In the genomic region with DNA sequence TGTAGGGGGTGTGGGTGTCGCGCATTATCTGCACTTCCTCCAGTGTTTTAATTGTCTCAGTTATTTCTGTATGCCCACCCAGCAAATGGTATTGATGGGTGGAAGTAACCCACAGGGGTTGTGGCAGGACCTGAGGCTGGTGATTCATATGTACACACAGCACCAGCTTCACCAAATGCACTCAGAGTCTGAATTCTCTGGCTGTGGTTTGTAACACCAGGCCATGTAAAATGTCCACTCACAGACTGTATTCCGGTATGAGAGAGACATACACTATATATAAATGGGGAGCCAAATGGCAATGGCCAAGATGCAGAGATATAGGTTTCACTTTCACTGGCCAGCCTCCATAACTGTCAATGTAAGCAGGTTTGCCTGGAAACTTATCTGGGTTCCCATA, we compare ENCODE assay signal across 32 cellular contexts.
"Had no signal": no experiment of that assay in that cellular context is flagged by ENCODE, and none has a peak within 500 bp of the region (broad histone marks: within the 10 kb centered on the region; RNA-seq: fewer than 3 reads in every experiment).

No MANE protein-coding gene starts in this region.

- H3K4me1 ChIP-seq: neural progenitor cell, parathyroid adenoma, psoas muscle, right lobe of liver, sigmoid colon, spleen, suprapubic skin, testis, tibial artery, transverse colon, upper lobe of right lung, uterus had no signal

- H3K27me3 ChIP-seq: neural progenitor cell, ovary, right lobe of liver, sigmoid colon, spleen, suprapubic skin, testis, tibial artery, transverse colon, upper lobe of right lung, uterus had no signal

- H3K4me2 ChIP-seq: neural progenitor cell, smooth muscle cell had no signal

- ATAC-seq: natural killer cell; right cardiac atrium; right lobe of liver; stimulated activated memory B cell treated with anti-CD40 and anti-IgM and Interleukin-4, amounts not matched to agents 10 μg/mL and 1 μg/mL and 100 μg/mL, for 72 hours; stimulated activated naive CD8-positive, alpha-beta T cell treated with anti-CD3 and anti-CD28 coated beads, Interleukin-15, amount 100 ng/mL, for 72 hours; stimulated activated naive CD8-positive, alpha-beta T cell treated with anti-CD3 and anti-CD28 coated beads, Interleukin-15, Interleukin-2, amounts not matched to agents 100 U/mL and 50 U/mL, for 24 hours; upper lobe of right lung had no signal

- H3K36me3 ChIP-seq: neural progenitor cell, ovary, right lobe of liver, sigmoid colon, spleen, suprapubic skin, tibial artery, transverse colon, upper lobe of right lung, uterus had no signal

- H3K4me3 Mint-ChIP-seq: natural killer cell; nephron; neural progenitor cell; stimulated activated memory B cell treated with anti-CD40 and anti-IgM and Interleukin-4, amounts not matched to agents 10 μg/mL and 1 μg/mL and 100 μg/mL, for 72 hours; stimulated activated naive CD8-positive, alpha-beta T cell treated with anti-CD3 and anti-CD28 coated beads, Interleukin-15, amount 100 ng/mL, for 72 hours; type B pancreatic cell had no signal

- H3K9me3 ChIP-seq: ovary, psoas muscle, right lobe of liver, suprapubic skin, testis, transverse colon, upper lobe of right lung, uterus had no signal

- H3K4me3 ChIP-seq: neural progenitor cell, ovary, psoas muscle, right lobe of liver, sigmoid colon, skin epidermis, smooth muscle cell, spleen, suprapubic skin, testis, tibial artery, transverse colon, upper lobe of right lung, uterus had no signal

- DNase-seq: natural killer cell; occipital lobe; ovary; posterior cingulate gyrus; psoas muscle; right cardiac atrium; right lobe of liver; sigmoid colon; spleen; stimulated activated CD4-positive, alpha-beta T cell treated with anti-CD3 and anti-CD28 coated beads, Interleukin-12 subunit alpha, Interleukin-12 subunit beta, amount 100 ng/mL, for 4 hours; stimulated activated CD4-positive, alpha-beta T cell treated with anti-CD3 and anti-CD28 coated beads, Interleukin-1b, Interleukin-23, amount 100 ng/mL, for 48 hours; stimulated activated CD4-positive, alpha-beta T cell treated with anti-CD3 and anti-CD28 coated beads, Interleukin-4, amount 100 ng/mL, for 1 hour; stimulated activated CD4-positive, alpha-beta T cell treated with anti-CD3 and anti-CD28 coated beads, Interleukin-4, amount 100 ng/mL, for 4 hours; stimulated activated CD8-positive, alpha-beta memory T cell treated with anti-CD3 and anti-CD28 coated beads, Interleukin-4, amount 100 ng/mL, for 48 hours; stimulated activated naive CD4-positive, alpha-beta T cell; stimulated activated naive CD8-positive, alpha-beta T cell treated with anti-CD3 and anti-CD28 coated beads, Interleukin-15, amount 100 ng/mL, for 72 hours; stimulated activated naive CD8-positive, alpha-beta T cell treated with anti-CD3 and anti-CD28 coated beads, Interleukin-15, Interleukin-2, amounts not matched to agents 100 U/mL and 50 U/mL, for 24 hours; substantia nigra; testis; tibial artery; transverse colon; upper lobe of right lung; uterus had no signal

- H3K4me1 Mint-ChIP-seq: natural killer cell; nephron; neural progenitor cell; stimulated activated memory B cell treated with anti-CD40 and anti-IgM and Interleukin-4, amounts not matched to agents 10 μg/mL and 1 μg/mL and 100 μg/mL, for 72 hours; stimulated activated naive CD8-positive, alpha-beta T cell treated with anti-CD3 and anti-CD28 coated beads, Interleukin-15, amount 100 ng/mL, for 72 hours had no signal

- H3K79me2 ChIP-seq: parathyroid adenoma had no signal

- H3K27ac Mint-ChIP-seq: natural killer cell; nephron; neural progenitor cell; progenitor cell of endocrine pancreas; stimulated activated memory B cell treated with anti-CD40 and anti-IgM and Interleukin-4, amounts not matched to agents 10 μg/mL and 1 μg/mL and 100 μg/mL, for 72 hours; stimulated activated naive CD8-positive, alpha-beta T cell treated with anti-CD3 and anti-CD28 coated beads, Interleukin-15, amount 100 ng/mL, for 72 hours; type B pancreatic cell had no signal

- H3K36me3 Mint-ChIP-seq: natural killer cell, type B pancreatic cell had no signal

- H3K27ac ChIP-seq: neural progenitor cell, ovary, parathyroid adenoma, psoas muscle, right lobe of liver, sigmoid colon, skin epidermis, spleen, suprapubic skin, testis, tibial artery, transverse colon, upper lobe of right lung, uterus had no signal

- H3K27me3 Mint-ChIP-seq: progenitor cell of endocrine pancreas; stimulated activated memory B cell treated with anti-CD40 and anti-IgM and Interleukin-4, amounts not matched to agents 10 μg/mL and 1 μg/mL and 100 μg/mL, for 72 hours; stimulated activated naive CD8-positive, alpha-beta T cell treated with anti-CD3 and anti-CD28 coated beads, Interleukin-15, amount 100 ng/mL, for 72 hours; type B pancreatic cell had no signal

- H2AFZ ChIP-seq: neural progenitor cell, parathyroid adenoma had no signal

- H3K9ac ChIP-seq: neural progenitor cell, parathyroid adenoma had no signal
